Comparison of ENCODE assay signal across 9 cellular contexts in the genomic region with DNA sequence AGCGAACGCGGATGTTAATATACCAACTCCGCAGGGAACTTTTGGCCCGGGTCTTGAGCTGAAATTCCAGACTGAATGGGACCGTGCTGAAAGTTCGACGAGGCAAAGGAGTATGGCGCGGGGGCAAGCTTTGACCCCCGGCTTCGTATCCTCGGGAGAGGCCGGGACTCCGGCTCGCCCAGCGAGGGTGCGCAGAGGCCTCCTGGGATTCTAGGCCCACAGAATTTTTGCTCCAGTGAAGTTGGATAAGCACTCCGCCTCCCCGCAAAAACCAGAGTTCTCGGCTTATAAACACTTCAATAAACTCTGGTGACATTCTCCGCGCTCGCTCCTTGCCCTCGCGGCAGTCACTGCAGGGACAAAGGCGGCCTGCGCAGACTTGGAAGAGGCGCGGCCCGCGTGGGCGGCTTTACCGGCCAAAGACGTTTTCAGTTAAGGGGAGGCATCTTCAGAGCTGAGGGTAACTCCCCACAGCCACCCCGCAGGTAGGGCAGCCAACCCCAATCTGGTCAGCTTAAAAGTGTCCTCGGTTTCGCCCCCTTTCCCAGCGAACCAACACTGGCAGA.
A peak's percentile ranks its signal among the peaks of the same experiment; 100 is the strongest.
DNase-seq lines count a peak whose midpoint lies in the region; ATAC-seq and TF ChIP-seq lines count a peak whose summit lies in the region.
"Had no signal": no experiment of that assay in that cellular context is flagged by ENCODE, and none has a peak within 500 bp of the region (broad histone marks: within the 10 kb centered on the region; RNA-seq: fewer than 3 reads in every experiment).

No MANE protein-coding gene starts in this region.

- H3K9me2 ChIP-seq in SU-DHL-6 (replicated peaks; ENCODE audit: insufficient read depth, low read length): no peaks in the 10 kb centered on the region

- peaks cover 44 to 53% (median 48%) of the 10 kb centered on the region in 11 experiments for H3K27me3 ChIP-seq in BLaER1 treated with 17β-estradiol and CSF1 and Interleukin-3, amounts not matched to agents 10 nM and 100 nM
- H3K27me3 ChIP-seq in SU-DHL-6 (ENCODE audit: low read length) (no peaks in the 10 kb centered on the region), neutrophil (peaks cover 55% of the 10 kb centered on the region)

- peaks cover 6 to 9% (median 7%) of the 10 kb centered on the region in 11 experiments for H3K9me3 ChIP-seq in BLaER1 treated with 17β-estradiol and CSF1 and Interleukin-3, amounts not matched to agents 10 nM and 100 nM (replicated peaks in 1 of 11)
- no peaks in the 10 kb centered on the region; the same call in 1 of the 2 replicates for H3K9me3 ChIP-seq in SU-DHL-6 (ENCODE audit: insufficient read depth, low read length)
- no peaks in the 10 kb centered on the region for H3K9me3 ChIP-seq in neutrophil

- H3K36me3 ChIP-seq in BLaER1 treated with 17β-estradiol and CSF1 and Interleukin-3, amounts not matched to agents 10 nM and 100 nM: no peaks in the 10 kb centered on the region; a peak in 1 of 22 replicates
- H3K36me3 ChIP-seq in SU-DHL-6 (ENCODE audit: low read length): no peaks in the 10 kb centered on the region
- no peaks in the 10 kb centered on the region for H3K36me3 ChIP-seq in neutrophil

- H4K20me1 ChIP-seq in BLaER1 treated with 17β-estradiol and CSF1 and Interleukin-3, amounts not matched to agents 10 nM and 100 nM: peaks cover 0 to 13% (median 7%) of the 10 kb centered on the region in 11 experiments; a peak in 9 of 22 replicates
- peaks cover 1% of the 10 kb centered on the region; the same call in 1 of the 2 replicates for H4K20me1 ChIP-seq in SU-DHL-6 (ENCODE audit: low read depth, low read length)

- peaks cover 46% of the 10 kb centered on the region for H3K79me2 ChIP-seq in SU-DHL-6 (ENCODE audit: insufficient read depth, low read length)

- H2AFZ ChIP-seq in SU-DHL-6 (ENCODE audit: low read depth, low read length, severe bottlenecking): no peak overlapping the region

- peaks cover 45 to 62% (median 60%) of the 10 kb centered on the region in 10 experiments for H3K4me1 ChIP-seq in BLaER1 treated with 17β-estradiol and CSF1 and Interleukin-3, amounts not matched to agents 10 nM and 100 nM
- H3K4me1 ChIP-seq in neutrophil (ENCODE audit: control insufficient read depth in 1 of 2, insufficient read depth in 1 of 2, low read depth in 1 of 2, low read length in 1 of 2): peaks cover 63 to 69% of the 10 kb centered on the region in 2 experiments

- peak overlapping the region; percentile 89 to 99 (median 96) for H3K4me3 ChIP-seq in BLaER1 treated with 17β-estradiol and CSF1 and Interleukin-3, amounts not matched to agents 10 nM and 100 nM
- H3K4me3 ChIP-seq in SU-DHL-6 (ENCODE audit: insufficient read depth, low read length, poor library complexity, severe bottlenecking): peak overlapping the region; percentile 60
- peak overlapping the region; percentile 56 for H3K4me3 ChIP-seq in fibroblast of villous mesenchyme (ENCODE audit: low read depth, low read length)
- H3K4me3 ChIP-seq in neutrophil (ENCODE audit: low read depth in 1 of 2, low read length in 1 of 2): peak overlapping the region; percentile 97 to 99

- TF ChIP-seq CTCF in SU-DHL-6 (IDR thresholded peaks at IDR 0.05; ENCODE audit: insufficient read depth, low read length, poor library complexity, severe bottlenecking) (no peak), fibroblast of villous mesenchyme (IDR thresholded peaks at IDR 0.05; ENCODE audit: insufficient read depth, low read depth, low read length) (no peak), neutrophil (IDR thresholded peaks at IDR 0.05) (no peak)

- peak overlapping the region; percentile 87 to 99 (median 95) for H3K4me2 ChIP-seq in BLaER1 treated with 17β-estradiol and CSF1 and Interleukin-3, amounts not matched to agents 10 nM and 100 nM
- peak overlapping the region; percentile 96 for H3K4me2 ChIP-seq in SU-DHL-6 (ENCODE audit: low read depth, low read length, poor library complexity, severe bottlenecking)

- H3K27ac ChIP-seq in BLaER1 treated with 17β-estradiol and CSF1 and Interleukin-3, amounts not matched to agents 10 nM and 100 nM: peak overlapping the region; percentile 98 to 100 (median 99)
- H3K27ac ChIP-seq in SU-DHL-6 (ENCODE audit: low read depth, low read length) (peak overlapping the region; percentile 99), neutrophil (peak overlapping the region; percentile 100)

- H3K9ac ChIP-seq in BLaER1 treated with 17β-estradiol and CSF1 and Interleukin-3, amounts not matched to agents 10 nM and 100 nM: peak overlapping the region; percentile 98 to 100 (median 99)
- H3K9ac ChIP-seq in SU-DHL-6 (ENCODE audit: low read length): peak overlapping the region; percentile 98

- H3F3A ChIP-seq in SU-DHL-6 (ENCODE audit: insufficient read depth): peaks cover 40% of the 10 kb centered on the region

- ATAC-seq in GM21529 (IDR thresholded peaks at IDR 0.05; ENCODE audit: unreplicated experiment) (no peak), GM21717 (IDR thresholded peaks at IDR 0.05; ENCODE audit: unreplicated experiment) (no peak)

- DNase-seq in fibroblast of villous mesenchyme (ENCODE audit: low read depth) (no peak), DMS 273 treated with DMSO at 0.1 percent for 48 hours (lab: John Stamatoyannopoulos, UW) (no peak), NCI-H82 (lab: John Stamatoyannopoulos, UW) (no peak)
- DNase-seq: NCI-H345 had no signal
